ENCODE assay signal across 1 cellular context in genomic region chr19:43841990-43842389, GRCh38.
TF ChIP-seq lines count a peak whose summit lies in the region.

No MANE protein-coding gene starts in this region.

TF ChIP-seq in HEK293, 187 proteins besides CTCF, POLR2A, EP300 and RAD21 (continued from another document):
- TF ChIP-seq ZBTB11 (tag by site-specific recombination; conservative IDR thresholded peaks at IDR 0.05; ENCODE audit: low read depth) (no peak), ZEB2 (tag by site-specific recombination; IDR thresholded peaks at IDR 0.05) (no peak)
